Comparison of ENCODE assay signal across 9 cellular contexts in the genomic region with DNA sequence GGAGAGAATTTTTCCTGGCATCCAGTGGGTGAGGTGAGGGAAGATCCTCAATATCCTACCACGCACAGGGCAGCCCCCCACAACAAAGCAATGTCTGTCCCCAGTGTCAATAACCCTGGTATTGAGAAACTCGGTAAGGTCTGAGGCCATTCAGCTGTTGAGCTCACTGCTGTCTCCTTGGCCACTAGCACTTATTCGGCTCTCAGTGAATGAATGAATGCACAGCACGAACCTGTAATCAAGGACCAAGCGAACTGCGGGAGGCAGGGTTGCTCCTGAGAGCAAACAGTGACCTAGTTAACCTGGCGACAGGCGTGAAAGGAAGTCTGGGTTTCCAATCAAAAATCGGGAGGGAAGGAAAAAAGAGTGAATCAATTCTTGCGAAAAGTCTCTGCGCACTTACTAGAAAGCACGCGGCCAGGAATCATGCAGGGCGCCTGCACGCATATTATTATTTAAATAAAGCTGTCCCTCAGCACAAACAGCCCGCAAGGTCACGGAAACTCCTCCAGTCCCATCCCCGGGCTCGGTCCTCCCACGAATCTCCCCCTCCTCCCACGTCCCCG. TPM values are rescaled to one million over a fixed set of nuclear protein-coding genes. Genes with fewer than 3 reads are reported as not detected.
DNase-seq lines count a peak whose midpoint lies in the region; ATAC-seq and TF ChIP-seq lines count a peak whose summit lies in the region.
"Had no signal": no experiment of that assay in that cellular context is flagged by ENCODE, and none has a peak within 500 bp of the region (broad histone marks: within the 10 kb centered on the region; RNA-seq: fewer than 3 reads in every experiment).

No MANE protein-coding gene starts in this region.

- peaks cover 18% of the 10 kb centered on the region for H3K4me1 Mint-ChIP-seq in MCF 10A (ENCODE audit: insufficient read depth, unreplicated experiment)

- no peak for TF ChIP-seq CTCF in cardiac muscle cell (IDR thresholded peaks at IDR 0.05; ENCODE audit: low read depth, low read length)
- TF ChIP-seq CTCF in MCF 10A (IDR thresholded peaks at IDR 0.05; ENCODE audit: unreplicated experiment), result no peak
- no peak for TF ChIP-seq CTCF in right lobe of liver (IDR thresholded peaks at IDR 0.05)
- no peak for TF ChIP-seq CTCF in upper lobe of right lung (IDR thresholded peaks at IDR 0.05)

- TSS peak; percentile 52 for BruUV-seq in MCF 10A (replicated peaks; lab: Mats Ljungman, UMichigan)

- no peaks in the 10 kb centered on the region for H3K27me3 ChIP-seq in cardiac muscle cell
- H3K27me3 ChIP-seq in MG63, result peaks cover 2% of the 10 kb centered on the region; the same call in 1 of the 2 replicates
- no peaks in the 10 kb centered on the region for H3K27me3 ChIP-seq in right lobe of liver
- H3K27me3 ChIP-seq in upper lobe of right lung, result no peaks in the 10 kb centered on the region

- POLR2A ChIA-PET in MCF 10A (lab: Yijun Ruan, JAX), result interaction anchor here (0.7 to 2.8 kb wide), 14 partner anchors 14 to 1122 kb away, joined by 3 to 20 read pairs (median 4); a partner anchor contains a TSS

- H3K9me3 Mint-ChIP-seq in MCF 10A (ENCODE audit: unreplicated experiment), result no peaks in the 10 kb centered on the region

- H3K36me3 ChIP-seq in cardiac muscle cell, result no peaks in the 10 kb centered on the region
- H3K36me3 ChIP-seq in MG63, result peaks cover 15% of the 10 kb centered on the region
- H3K36me3 ChIP-seq in right lobe of liver, result no peaks in the 10 kb centered on the region
- H3K36me3 ChIP-seq in upper lobe of right lung, result no peaks in the 10 kb centered on the region

- WGBS in right lobe of liver (ENCODE audit: insufficient coverage, low coverage, low lambda C conversion rate, missing lambda C conversion rate), result 0% methylated on average over 19 of the region's 22 CpGs

- peak overlapping the region; percentile 81 for H3K4me3 Mint-ChIP-seq in MCF 10A (ENCODE audit: unreplicated experiment)

- CTCF ChIA-PET in MCF 10A (lab: Yijun Ruan, JAX), result interaction anchor here (0.6 to 3.8 kb wide), 7 partner anchors 13 to 681 kb away, joined by 3 to 25 read pairs (median 4); no protein-coding TSS in a partner anchor

- H3K27me3 Mint-ChIP-seq in MCF 10A (ENCODE audit: insufficient read depth, unreplicated experiment), result no peaks in the 10 kb centered on the region

- H3K27ac Mint-ChIP-seq in MCF 10A (ENCODE audit: low read depth, unreplicated experiment), result peak overlapping the region; percentile 100

- no peak for DNase-seq in cardiac muscle cell (ENCODE audit: low read depth in 1 of 2, low spot score in 1 of 2)
- no peak for DNase-seq in cardiac septum (ENCODE audit: low spot score)
- no peak for DNase-seq in MG63
- no peak for DNase-seq in MCF 10A (ENCODE audit: unreplicated experiment)
- DNase-seq in right lobe of liver, result peak in 1 of 3 donors; percentile 57
- no peak for DNase-seq in upper lobe of right lung
- DNase-seq in epidermal melanocyte (ENCODE audit: insufficient read length, low spot score), result no peak
- DNase-seq in 8988T, result no peak

- H3K36me3 Mint-ChIP-seq in MCF 10A (ENCODE audit: insufficient read depth, unreplicated experiment), result peaks cover 34% of the 10 kb centered on the region

- peak; percentile 20 to 90 (median 88) for ATAC-seq in right lobe of liver
- ATAC-seq in upper lobe of right lung, result no peak

- H3K27ac ChIP-seq in cardiac muscle cell (peak overlapping the region; percentile 92), right lobe of liver (peak overlapping the region; percentile 90 to 97 (median 91)), upper lobe of right lung (peak overlapping the region; percentile 95)

- peak overlapping the region; percentile 48 for H3K4me3 ChIP-seq in cardiac muscle cell
- H3K4me3 ChIP-seq in MG63, result peak overlapping the region; percentile 98
- H3K4me3 ChIP-seq in right lobe of liver, result peak overlapping the region; percentile 67 to 93 (median 71)
- H3K4me3 ChIP-seq in upper lobe of right lung, result peak overlapping the region; percentile 80

- intact Hi-C loops in cardiac septum (cut with DNase I), result loop anchor here (10.0 kb wide), 1 partner anchor 169 kb away; a partner anchor contains a TSS
- intact Hi-C loops in MCF 10A (cut with micrococcal nuclease), result loop anchor here (10.0 kb wide), 1 partner anchor 219 kb away; no protein-coding TSS in a partner anchor
- intact Hi-C loops in right lobe of liver (cut with DNase I), result no loop called here
- intact Hi-C loops in upper lobe of right lung (cut with DNase I), result no loop called here

- H3K4me1 ChIP-seq in cardiac muscle cell (ENCODE audit: low read depth), result peaks cover 6% of the 10 kb centered on the region
- peaks cover 0 to 17% (median 7%) of the 10 kb centered on the region in 4 donors for H3K4me1 ChIP-seq in right lobe of liver
- H3K4me1 ChIP-seq in upper lobe of right lung, result peaks cover 15% of the 10 kb centered on the region

- peak; percentile 37 for TF ChIP-seq POLR2A in right lobe of liver (IDR thresholded peaks at IDR 0.05)

- H3K9me3 ChIP-seq in cardiac muscle cell (ENCODE audit: low read depth) (no peaks in the 10 kb centered on the region), MG63 (no peaks in the 10 kb centered on the region), right lobe of liver (no peaks in the 10 kb centered on the region), upper lobe of right lung (no peaks in the 10 kb centered on the region)

RNA-seq across cellular contexts. Expression of a gene that starts 0.5 kb away (rescaled TPM):
- total RNA-seq in cardiac muscle cell, result 2.9 and 53.9 TPM in 2 replicates
- polyA plus RNA-seq in cardiac muscle cell, result 14.2 and 15.1 TPM in 2 replicates
- total RNA-seq in cardiac septum, result 24.4 TPM
- 1.7 and 5.7 TPM in 2 replicates for total RNA-seq in MG63 (2014; rRNA removed; shearing (Covaris generic); ENCODE audit: low replicate concordance)
- 6.2 and 8.1 TPM in 2 replicates for total RNA-seq in MCF 10A (2022)
- 1 to 10 TPM; 2.3 to 7.9 (median 3.7) TPM for total RNA-seq in right lobe of liver
- total RNA-seq in upper lobe of right lung, result 14.8 TPM

RNA-seq across cellular contexts. Expression of a gene that starts 41.6 kb away (rescaled TPM):
- not detected in 2 replicates for total RNA-seq in cardiac muscle cell
- polyA plus RNA-seq in cardiac muscle cell, result 0.62 and 0.68 TPM in 2 replicates
- not detected for total RNA-seq in cardiac septum
- not detected in 2 replicates for total RNA-seq in MG63 (2014; rRNA removed; shearing (Covaris generic); ENCODE audit: low replicate concordance)
- total RNA-seq in MCF 10A (2022), result not detected in 2 replicates
- not detected for total RNA-seq in right lobe of liver
- total RNA-seq in upper lobe of right lung, result 1.1 TPM
- total RNA-seq: left cardiac atrium had no signal

Comparison
In these comparisons a context has a peak if more than half of its experiments do, and no peak if none do; other contexts are left out.
1. H3K4me3 ChIP-seq: peak in every context shown above with its lines; median percentile 98 in MG63; 80 in upper lobe of right lung; 71 in right lobe of liver; 48 in cardiac muscle cell.
2. intact Hi-C loops: an anchor here in cardiac septum (10.0 kb wide) and MCF 10A (10.0 kb wide); none called in right lobe of liver and upper lobe of right lung.